Comparison of ENCODE assay signal across 20 cellular contexts in genomic region chrX:132648870-132649269, GRCh38.
DNase-seq lines count a peak whose midpoint lies in the region; ATAC-seq and TF ChIP-seq lines count a peak whose summit lies in the region.
"Had no signal": no experiment of that assay in that cellular context is flagged by ENCODE, and none has a peak within 500 bp of the region (broad histone marks: within the 10 kb centered on the region; RNA-seq: fewer than 3 reads in every experiment).

No MANE protein-coding gene starts in this region.

- no peak for ATAC-seq in GM21737 (IDR thresholded peaks at IDR 0.05; ENCODE audit: unreplicated experiment)
- ATAC-seq: GM12878, K562 had no signal

- no peak overlapping the region for H3K4me3 ChIP-seq in fibroblast of the aortic adventitia (ENCODE audit: low read depth, low read length)
- H3K4me3 ChIP-seq: GM12878, K562, PC-9, SJCRH30 had no signal

- TF ChIP-seq CTCF in fibroblast of the aortic adventitia (IDR thresholded peaks at IDR 0.05; ENCODE audit: insufficient read depth, low read length) = no peak

- DNase-seq in AG08395 (ENCODE audit: low spot score) (peak; percentile 40), HCEC 1CT (peak; percentile 63), amniotic stem cell (lab: John Stamatoyannopoulos, UW) (peak; percentile 15), fibroblast of the aortic adventitia (ENCODE audit: low read depth) (peak; percentile 18), caudate nucleus (lab: John Stamatoyannopoulos, UW) (no peak), GF-D8 (lab: John Stamatoyannopoulos, UW) (no peak), NCI-H2081 (lab: John Stamatoyannopoulos, UW) (no peak)
- DNase-seq: 8988T, DMS53, H7, MV-4-11, NCI-H1417 treated with DMSO at 0.1 percent for 48 hours, NCI-H1930, NCI-H2171 treated with DMSO at 0.1 percent for 48 hours, NCI-H82, SJCRH30 had no signal

- no peak overlapping the region for H3K27ac ChIP-seq in caudate nucleus (ENCODE audit: low read depth, low read length)
- H3K27ac ChIP-seq: PC-9, SJCRH30 had no signal

Comparison
In these comparisons a context has a peak if more than half of its experiments do, and no peak if none do; other contexts are left out.
1. DNase-seq: peak in AG08395 (single experiment), HCEC 1CT (single experiment), amniotic stem cell (single experiment) and fibroblast of the aortic adventitia (single experiment); none in caudate nucleus (0 of 61), GF-D8 (single experiment) and NCI-H2081 (0 of 2).